In genomic region chr12:50111693-50112455, GRCh38 we compare ENCODE assay signal across 1 cellular context.
TF ChIP-seq lines count a peak whose summit lies in the region.

TSS of gene COX14 (plus strand) at chr12:50112236. CDS start at chr12:50120044, 7,808 bp downstream.

TF ChIP-seq in HepG2, 621 proteins besides CTCF, POLR2A, EP300 and RAD21 (continued from another document and continues in another):
- 0 out of 2 replicates have a peak, but pooled peaks have one; percentile 72 for TF ChIP-seq ZNF691 (CRISPR knock-in tag; IDR thresholded peaks at IDR 0.05; ENCODE audit: borderline replicate concordance, low read depth)
- no peak for TF ChIP-seq ZBTB1 (CRISPR knock-in tag; IDR thresholded peaks at IDR 0.05; ENCODE audit: borderline replicate concordance)
- TF ChIP-seq MXI1 (IDR thresholded peaks at IDR 0.05; ENCODE audit: borderline replicate concordance, low read depth, low read length) = peak; percentile 89; the same call in 2 of the 3 replicates
- TF ChIP-seq MAZ (IDR thresholded peaks at IDR 0.05; ENCODE audit: borderline replicate concordance, low read depth, low read length) = 0 out of 2 replicates have a peak, but pooled peaks have one; percentile 27
- TF ChIP-seq MAZ (CRISPR knock-in tag; IDR thresholded peaks at IDR 0.05; ENCODE audit: low read depth) = peak; percentile 76
- peak; percentile 83; the same call in 1 of the 2 replicates for TF ChIP-seq ZNF431 (CRISPR knock-in tag; IDR thresholded peaks at IDR 0.05; ENCODE audit: borderline replicate concordance, low read depth)
- TF ChIP-seq MTF2 (CRISPR knock-in tag; IDR thresholded peaks at IDR 0.05; ENCODE audit: borderline replicate concordance) = no peak
- TF ChIP-seq FLYWCH1 (CRISPR knock-in tag; IDR thresholded peaks at IDR 0.05) = no peak
- TF ChIP-seq ZNF44 (CRISPR knock-in tag; IDR thresholded peaks at IDR 0.05) = 0 out of 2 replicates have a peak, but pooled peaks have one; percentile 21
- TF ChIP-seq ZNF350 (CRISPR knock-in tag; IDR thresholded peaks at IDR 0.05; ENCODE audit: borderline replicate concordance, low read depth) = peak; percentile 86
- no peak; the same call in 1 of the 2 replicates for TF ChIP-seq MED13 (CRISPR knock-in tag; IDR thresholded peaks at IDR 0.05)
- TF ChIP-seq MAF1 (CRISPR knock-in tag; IDR thresholded peaks at IDR 0.05; ENCODE audit: borderline replicate concordance) = no peak
- peak; percentile 94; the same call in 1 of the 2 replicates for TF ChIP-seq ZNF83 (CRISPR knock-in tag; IDR thresholded peaks at IDR 0.05; ENCODE audit: borderline replicate concordance)
- TF ChIP-seq ZFP36L2 (CRISPR knock-in tag; IDR thresholded peaks at IDR 0.05) = no peak
- no peak for TF ChIP-seq GATA4 (IDR thresholded peaks at IDR 0.05; ENCODE audit: borderline replicate concordance, low read depth)
- TF ChIP-seq ZSCAN21 (CRISPR knock-in tag; IDR thresholded peaks at IDR 0.05; ENCODE audit: borderline replicate concordance) = peak; percentile 77; the same call in 1 of the 2 replicates
- TF ChIP-seq ZBTB3 (CRISPR knock-in tag; IDR thresholded peaks at IDR 0.05; ENCODE audit: borderline replicate concordance, low read depth) = no peak
- peak; percentile 85; the same call in 1 of the 2 replicates for TF ChIP-seq LBX2 (CRISPR knock-in tag; IDR thresholded peaks at IDR 0.05; ENCODE audit: borderline replicate concordance)
- no peak for TF ChIP-seq REL (CRISPR knock-in tag; conservative IDR thresholded peaks at IDR 0.05)
- no peak for TF ChIP-seq ZEB1 (IDR thresholded peaks at IDR 0.05; ENCODE audit: insufficient replicate concordance, low read depth)
- TF ChIP-seq ZNF530 (CRISPR knock-in tag; IDR thresholded peaks at IDR 0.05; ENCODE audit: low read depth) = no peak
- TF ChIP-seq GLI4 (CRISPR knock-in tag; IDR thresholded peaks at IDR 0.05; ENCODE audit: borderline replicate concordance) = peak; percentile 79; the same call in 1 of the 2 replicates
- no peak; the same call in 1 of the 2 replicates for TF ChIP-seq ZNF205 (CRISPR knock-in tag; IDR thresholded peaks at IDR 0.05)
- 0 out of 2 replicates have a peak, but pooled peaks have one; percentile 65 for TF ChIP-seq SAFB2 (CRISPR knock-in tag; IDR thresholded peaks at IDR 0.05; ENCODE audit: borderline replicate concordance, low read depth)
- no peak for TF ChIP-seq ZKSCAN1 (IDR thresholded peaks at IDR 0.05; ENCODE audit: low read length)
- no peak; the same call in 1 of the 2 replicates for TF ChIP-seq AHR (CRISPR knock-in tag; IDR thresholded peaks at IDR 0.05)
- TF ChIP-seq, protein P1, sequence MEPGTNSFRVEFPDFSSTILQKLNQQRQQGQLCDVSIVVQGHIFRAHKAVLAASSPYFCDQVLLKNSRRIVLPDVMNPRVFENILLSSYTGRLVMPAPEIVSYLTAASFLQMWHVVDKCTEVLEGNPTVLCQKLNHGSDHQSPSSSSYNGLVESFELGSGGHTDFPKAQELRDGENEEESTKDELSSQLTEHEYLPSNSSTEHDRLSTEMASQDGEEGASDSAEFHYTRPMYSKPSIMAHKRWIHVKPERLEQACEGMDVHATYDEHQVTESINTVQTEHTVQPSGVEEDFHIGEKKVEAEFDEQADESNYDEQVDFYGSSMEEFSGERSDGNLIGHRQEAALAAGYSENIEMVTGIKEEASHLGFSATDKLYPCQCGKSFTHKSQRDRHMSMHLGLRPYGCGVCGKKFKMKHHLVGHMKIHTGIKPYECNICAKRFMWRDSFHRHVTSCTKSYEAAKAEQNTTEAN (CRISPR knock-in tag; conservative IDR thresholded peaks at IDR 0.05) = no peak
- TF ChIP-seq, protein P2, sequence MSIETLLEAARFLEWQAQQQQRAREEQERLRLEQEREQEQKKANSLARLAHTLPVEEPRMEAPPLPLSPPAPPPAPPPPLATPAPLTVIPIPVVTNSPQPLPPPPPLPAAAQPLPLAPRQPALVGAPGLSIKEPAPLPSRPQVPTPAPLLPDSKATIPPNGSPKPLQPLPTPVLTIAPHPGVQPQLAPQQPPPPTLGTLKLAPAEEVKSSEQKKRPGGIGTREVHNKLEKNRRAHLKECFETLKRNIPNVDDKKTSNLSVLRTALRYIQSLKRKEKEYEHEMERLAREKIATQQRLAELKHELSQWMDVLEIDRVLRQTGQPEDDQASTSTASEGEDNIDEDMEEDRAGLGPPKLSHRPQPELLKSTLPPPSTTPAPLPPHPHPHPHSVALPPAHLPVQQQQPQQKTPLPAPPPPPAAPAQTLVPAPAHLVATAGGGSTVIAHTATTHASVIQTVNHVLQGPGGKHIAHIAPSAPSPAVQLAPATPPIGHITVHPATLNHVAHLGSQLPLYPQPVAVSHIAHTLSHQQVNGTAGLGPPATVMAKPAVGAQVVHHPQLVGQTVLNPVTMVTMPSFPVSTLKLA (IDR thresholded peaks at IDR 0.05) = peak; percentile 70
- TF ChIP-seq ZNF326 (CRISPR knock-in tag; IDR thresholded peaks at IDR 0.05; ENCODE audit: borderline replicate concordance) = no peak; the same call in 1 of the 2 replicates
- peak; percentile 83; the same call in 1 of the 2 replicates for TF ChIP-seq IRX3 (CRISPR knock-in tag; IDR thresholded peaks at IDR 0.05; ENCODE audit: borderline replicate concordance, low read depth)
- TF ChIP-seq XRCC5 (optimal IDR thresholded peaks at IDR 0.05; ENCODE audit: low read length) = peak; percentile 87
- TF ChIP-seq ZNF720 (CRISPR knock-in tag; IDR thresholded peaks at IDR 0.05) = no peak
- TF ChIP-seq SCMH1 (CRISPR knock-in tag; IDR thresholded peaks at IDR 0.05; ENCODE audit: borderline replicate concordance) = no peak
- TF ChIP-seq AHDC1 (CRISPR knock-in tag; IDR thresholded peaks at IDR 0.05; ENCODE audit: borderline replicate concordance) = no peak
- no peak for TF ChIP-seq ZNF652 (CRISPR knock-in tag; IDR thresholded peaks at IDR 0.05; ENCODE audit: borderline replicate concordance, low read depth)
- TF ChIP-seq ZNF660 (CRISPR knock-in tag; IDR thresholded peaks at IDR 0.05; ENCODE audit: borderline replicate concordance, low read depth) = no peak
- no peak for TF ChIP-seq ZFP36 (IDR thresholded peaks at IDR 0.05; ENCODE audit: borderline replicate concordance, low read depth, low read length, partially characterized antibody)
- TF ChIP-seq KLF16 (CRISPR knock-in tag; IDR thresholded peaks at IDR 0.05) = 0 out of 4 replicates have a peak, but pooled peaks of 1 of the 2 experiments have one; percentile 41
- TF ChIP-seq ZNF468 (CRISPR knock-in tag; IDR thresholded peaks at IDR 0.05) = peak; percentile 53; the same call in 1 of the 2 replicates
- TF ChIP-seq FOXA3 (CRISPR knock-in tag; IDR thresholded peaks at IDR 0.05) = peak; percentile 14; the same call in 1 of the 2 replicates
- 0 out of 2 replicates have a peak, but pooled peaks have one; percentile 55 for TF ChIP-seq ZNF510 (CRISPR knock-in tag; IDR thresholded peaks at IDR 0.05; ENCODE audit: low read depth)
- TF ChIP-seq, protein P3, sequence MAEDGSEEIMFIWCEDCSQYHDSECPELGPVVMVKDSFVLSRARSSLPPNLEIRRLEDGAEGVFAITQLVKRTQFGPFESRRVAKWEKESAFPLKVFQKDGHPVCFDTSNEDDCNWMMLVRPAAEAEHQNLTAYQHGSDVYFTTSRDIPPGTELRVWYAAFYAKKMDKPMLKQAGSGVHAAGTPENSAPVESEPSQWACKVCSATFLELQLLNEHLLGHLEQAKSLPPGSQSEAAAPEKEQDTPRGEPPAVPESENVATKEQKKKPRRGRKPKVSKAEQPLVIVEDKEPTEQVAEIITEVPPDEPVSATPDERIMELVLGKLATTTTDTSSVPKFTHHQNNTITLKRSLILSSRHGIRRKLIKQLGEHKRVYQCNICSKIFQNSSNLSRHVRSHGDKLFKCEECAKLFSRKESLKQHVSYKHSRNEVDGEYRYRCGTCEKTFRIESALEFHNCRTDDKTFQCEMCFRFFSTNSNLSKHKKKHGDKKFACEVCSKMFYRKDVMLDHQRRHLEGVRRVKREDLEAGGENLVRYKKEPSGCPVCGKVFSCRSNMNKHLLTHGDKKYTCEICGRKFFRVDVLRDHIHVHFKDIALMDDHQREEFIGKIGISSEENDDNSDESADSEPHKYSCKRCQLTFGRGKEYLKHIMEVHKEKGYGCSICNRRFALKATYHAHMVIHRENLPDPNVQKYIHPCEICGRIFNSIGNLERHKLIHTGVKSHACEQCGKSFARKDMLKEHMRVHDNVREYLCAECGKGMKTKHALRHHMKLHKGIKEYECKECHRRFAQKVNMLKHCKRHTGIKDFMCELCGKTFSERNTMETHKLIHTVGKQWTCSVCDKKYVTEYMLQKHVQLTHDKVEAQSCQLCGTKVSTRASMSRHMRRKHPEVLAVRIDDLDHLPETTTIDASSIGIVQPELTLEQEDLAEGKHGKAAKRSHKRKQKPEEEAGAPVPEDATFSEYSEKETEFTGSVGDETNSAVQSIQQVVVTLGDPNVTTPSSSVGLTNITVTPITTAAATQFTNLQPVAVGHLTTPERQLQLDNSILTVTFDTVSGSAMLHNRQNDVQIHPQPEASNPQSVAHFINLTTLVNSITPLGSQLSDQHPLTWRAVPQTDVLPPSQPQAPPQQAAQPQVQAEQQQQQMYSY (CRISPR knock-in tag; IDR thresholded peaks at IDR 0.05) = no peak
- TF ChIP-seq HOXA3 (CRISPR knock-in tag; IDR thresholded peaks at IDR 0.05) = peak; percentile 77
- no peak for TF ChIP-seq FOXO4 (CRISPR knock-in tag; conservative IDR thresholded peaks at IDR 0.05)
- TF ChIP-seq MAFG (CRISPR knock-in tag; IDR thresholded peaks at IDR 0.05) = no peak
- 0 out of 2 replicates have a peak, but pooled peaks have one; percentile 13 for TF ChIP-seq FOXO1 (CRISPR knock-in tag; IDR thresholded peaks at IDR 0.05)
- no peak for TF ChIP-seq ZNF512 (CRISPR knock-in tag; IDR thresholded peaks at IDR 0.05)
